18 cellular contexts compared by ENCODE assay signal in the genomic region with DNA sequence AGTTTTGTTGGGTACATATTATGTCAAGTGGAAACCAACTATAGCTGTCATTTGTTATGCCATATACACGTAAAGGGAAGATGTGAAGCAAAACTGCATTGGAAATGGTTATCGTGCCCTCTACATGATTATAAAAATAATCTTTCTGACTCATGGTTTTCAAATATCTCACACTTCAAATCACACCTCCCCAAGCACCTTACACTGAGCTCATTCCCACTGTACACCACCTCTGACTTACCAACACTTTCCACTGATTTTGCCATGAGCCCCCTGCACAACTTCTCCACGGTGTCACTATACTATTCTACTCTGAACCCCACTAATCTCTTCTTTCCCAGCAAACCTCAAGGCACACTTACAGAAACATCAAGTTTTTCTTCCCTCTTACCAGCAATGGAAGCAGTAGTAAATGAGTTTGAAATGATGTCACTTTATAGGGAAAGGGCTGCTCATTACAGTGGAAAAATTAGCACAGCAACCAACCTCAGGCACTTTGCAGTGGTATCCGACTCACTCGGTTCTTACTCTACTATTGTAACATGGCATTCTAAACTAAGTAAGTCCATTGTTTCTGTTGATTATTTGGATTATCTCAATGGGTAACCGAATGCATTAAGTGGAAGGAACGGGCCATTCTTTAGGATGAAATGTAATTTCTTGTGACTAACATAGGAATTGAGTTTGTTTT.
"Had no signal": no experiment of that assay in that cellular context is flagged by ENCODE, and none has a peak within 500 bp of the region (broad histone marks: within the 10 kb centered on the region; RNA-seq: fewer than 3 reads in every experiment).

No MANE protein-coding gene starts in this region.

- H3K27me3 Mint-ChIP-seq: activated naive CD8-positive, alpha-beta T cell treated with anti-CD3 and anti-CD28 coated beads, Interleukin-2, amount 10 ng/mL, durations not matched to agents 7 days and 5 days; naive thymus-derived CD4-positive, alpha-beta T cell; T-helper 17 cell had no signal

- DNase-seq: activated CD4-positive, alpha-beta T cell treated with anti-CD3 and anti-CD28 coated beads for 1 hour; activated CD8-positive, alpha-beta memory T cell treated with anti-CD3 and anti-CD28 coated beads for 24 hours; activated effector memory CD4-positive, alpha-beta T cell treated with anti-CD3 and anti-CD28 coated beads, Interleukin-2, amount 50 U/mL, for 16 hours; activated naive CD8-positive, alpha-beta T cell treated with anti-CD3 and anti-CD28 coated beads, Interleukin-2, amount 10 ng/mL, durations not matched to agents 7 days and 5 days; body of pancreas; central memory CD4-positive, alpha-beta T cell; cortex of kidney; gastrocnemius medialis; head of caudate nucleus; kidney; left ventricle myocardium inferior; mucosa of descending colon; naive thymus-derived CD4-positive, alpha-beta T cell; SJCRH30; T-helper 17 cell; upper lobe of left lung had no signal

- H3K4me3 Mint-ChIP-seq: activated naive CD8-positive, alpha-beta T cell treated with anti-CD3 and anti-CD28 coated beads, Interleukin-2, amount 10 ng/mL, durations not matched to agents 7 days and 5 days; naive thymus-derived CD4-positive, alpha-beta T cell; neural progenitor cell; T-helper 17 cell had no signal

- H3K9me3 Mint-ChIP-seq: activated naive CD8-positive, alpha-beta T cell treated with anti-CD3 and anti-CD28 coated beads, Interleukin-2, amount 10 ng/mL, durations not matched to agents 7 days and 5 days; naive thymus-derived CD4-positive, alpha-beta T cell; neural progenitor cell had no signal

- H3K4me1 Mint-ChIP-seq: neural progenitor cell had no signal

- H3K27ac Mint-ChIP-seq: activated naive CD8-positive, alpha-beta T cell treated with anti-CD3 and anti-CD28 coated beads, Interleukin-2, amount 10 ng/mL, durations not matched to agents 7 days and 5 days; neural progenitor cell; T-helper 17 cell had no signal

- ATAC-seq: body of pancreas; esophagus mucosa; gastrocnemius medialis; mucosa of descending colon; naive thymus-derived CD4-positive, alpha-beta T cell; T-helper 17 cell had no signal
